ENCODE assay signal across 8 cellular contexts in genomic region chr12:91778091-91778819, GRCh38.
DNase-seq lines count a peak whose midpoint lies in the region; ATAC-seq, FAIRE-seq and TF ChIP-seq lines count a peak whose summit lies in the region.

No MANE protein-coding gene starts in this region.

- H2AFZ ChIP-seq in IMR-90 (replicated peaks; ENCODE audit: low read length, poor library complexity) = no peak overlapping the region

- H3K4me3 ChIP-seq in IMR-90 (ENCODE audit: insufficient read depth, low read depth, low read length) (no peak overlapping the region), transverse colon (no peak overlapping the region)

- TF ChIP-seq RAD21 in IMR-90 (IDR thresholded peaks at IDR 0.05; ENCODE audit: low read length) = no peak

- H3K36me3 ChIP-seq in IMR-90 (ENCODE audit: control insufficient read depth, insufficient read depth, low read length) (no peaks in the 10 kb centered on the region), transverse colon (no peaks in the 10 kb centered on the region)

- H3K9ac ChIP-seq in IMR-90 (ENCODE audit: low read depth, low read length) = no peak overlapping the region

- no peak overlapping the region for H2AK5ac ChIP-seq in IMR-90 (ENCODE audit: low read depth, low read length)

- no peak overlapping the region for H2BK120ac ChIP-seq in IMR-90 (ENCODE audit: low read depth, low read length)

- no TSS peak for BruUV-seq in IMR-90 (replicated peaks; lab: Mats Ljungman, UMichigan)

- TF ChIP-seq EP300 in transverse colon (IDR thresholded peaks at IDR 0.05; ENCODE audit: low read depth) = no peak

- H3K27ac Mint-ChIP-seq in immature natural killer cell = peak overlapping the region in 1 of 6 donors; percentile 54

- no CpG with 5 or more reads among the region's 3 CpGs for WGBS in IMR-90 (ENCODE audit: extremely low coverage in 2 of 2, insufficient read length in 1 of 2), 2 experiments
- WGBS in transverse colon (ENCODE audit: low coverage in 1 of 2), 2 donors = 14 to 25% methylated on average over 3 of the region's 3 CpGs

- H3K18ac ChIP-seq in IMR-90 (ENCODE audit: low read depth, low read length) = no peak overlapping the region

- peak; percentile 53 for FAIRE-seq in endometrium (lab: Jason Lieb, UNC)

- POLR2A ChIA-PET in IMR-90 (lab: Charles Lee; ENCODE audit: unreplicated experiment) = no interaction called here

- no peak overlapping the region for H3K14ac ChIP-seq in IMR-90 (replicated peaks; ENCODE audit: low read depth, low read length)

- peak; percentile 60 for ATAC-seq in GM21367 (IDR thresholded peaks at IDR 0.05; ENCODE audit: unreplicated experiment)
- ATAC-seq in IMR-90 (ENCODE audit: low read depth) = peak; percentile 22; the same call in 1 of the 2 replicates

- H3K4me1 ChIP-seq in IMR-90 (ENCODE audit: control insufficient read depth, insufficient read depth, low read length) (peaks cover 9% of the 10 kb centered on the region), transverse colon (peaks cover 4 to 21% (median 10%) of the 10 kb centered on the region in 4 donors)

- no peak overlapping the region for H2BK20ac ChIP-seq in IMR-90 (ENCODE audit: low read depth, low read length)

- peaks cover 2% of the 10 kb centered on the region; the same call in 1 of the 2 replicates for H3K9me1 ChIP-seq in IMR-90 (ENCODE audit: insufficient read depth, low read length)

- no peaks in the 10 kb centered on the region for H3K79me1 ChIP-seq in IMR-90 (ENCODE audit: low read depth in 1 of 2, low read length in 2 of 2)

- H4K91ac ChIP-seq in IMR-90 (ENCODE audit: insufficient read depth, low read depth, low read length) = no peak overlapping the region

- H4K20me1 ChIP-seq in IMR-90 (ENCODE audit: insufficient read depth, low read length) = no peaks in the 10 kb centered on the region

- no peak overlapping the region for H3K23ac ChIP-seq in IMR-90 (ENCODE audit: low read depth, low read length)

- no peaks in the 10 kb centered on the region for H3K36me3 Mint-ChIP-seq in immature natural killer cell

- peaks cover under 1% of the 10 kb centered on the region; the same call in 1 of the 2 replicates for H3K27me3 ChIP-seq in IMR-90 (ENCODE audit: control insufficient read depth, insufficient read depth, low read length)
- no peaks in the 10 kb centered on the region for H3K27me3 ChIP-seq in transverse colon

- TF ChIP-seq CTCF in IMR-90 (conservative IDR thresholded peaks at IDR 0.05; ENCODE audit: low read depth, low read length) = no peak
- TF ChIP-seq CTCF in transverse colon (IDR thresholded peaks at IDR 0.05) = no peak

- no peak overlapping the region for H4K5ac ChIP-seq in IMR-90 (ENCODE audit: low read depth, low read length)

- no peak overlapping the region for H2BK5ac ChIP-seq in IMR-90 (ENCODE audit: low read depth, low read length, poor library complexity, severe bottlenecking)

- TF ChIP-seq POLR2A in IMR-90 (IDR thresholded peaks at IDR 0.05; ENCODE audit: low read depth, low read length) = no peak
- TF ChIP-seq POLR2A in transverse colon (IDR thresholded peaks at IDR 0.05) = no peak
- no peak for TF ChIP-seq POLR2A in erythroblast (IDR thresholded peaks at IDR 0.05; ENCODE audit: low read length)

- in situ Hi-C loops in IMR-90 (cut with MboI; ENCODE audit: low sequenced_read_pairs) (no loop called here), transverse colon (cut with MboI; ENCODE audit: low pct_ligation_motif_present in 1 of 4, low pct_unique_long_range_greater_than_20kb in 1 of 4, low sequenced_read_pairs in 3 of 4) (no loop called here)

- dilution Hi-C loops in IMR-90 (cut with HindIII; ENCODE audit: low sequenced_read_pairs, unreplicated experiment) = no loop called here

- H3K4me3 Mint-ChIP-seq in immature natural killer cell = peak overlapping the region in 1 of 5 donors; percentile 68

- no peak overlapping the region for H2AK9ac ChIP-seq in IMR-90 (replicated peaks; ENCODE audit: low read depth, low read length, poor library complexity)

- H4K8ac ChIP-seq in IMR-90 (ENCODE audit: low read depth in 2 of 2, low read length in 2 of 2) = no peak overlapping the region

- no peak overlapping the region for H3K4me2 ChIP-seq in IMR-90 (ENCODE audit: low read depth, low read length)

- peaks cover 0 to 6% (median 6%) of the 10 kb centered on the region in 3 donors for H3K27me3 Mint-ChIP-seq in immature natural killer cell (ENCODE audit: low read depth in 3 of 3)

- no peaks in the 10 kb centered on the region for H3K9me3 Mint-ChIP-seq in immature natural killer cell

- DNase-seq in DMS153 (lab: John Stamatoyannopoulos, UW) (peak; percentile 11), IMR-90 (peak; percentile 13), transverse colon (no peak), immature natural killer cell (no peak), cortex of kidney (lab: John Stamatoyannopoulos, UW) (no peak), erythroblast (lab: John Stamatoyannopoulos, UW) (no peak)

- no peak overlapping the region for H3K4ac ChIP-seq in IMR-90 (ENCODE audit: low read depth, low read length)

- H3K9me3 ChIP-seq in IMR-90 (ENCODE audit: control insufficient read depth, insufficient read depth, low read length) (no peaks in the 10 kb centered on the region), transverse colon (no peaks in the 10 kb centered on the region)

- H3K4me1 Mint-ChIP-seq in immature natural killer cell = peaks cover 9 to 13% of the 10 kb centered on the region in 2 donors

- intact Hi-C loops in IMR-90 (cut with micrococcal nuclease) (loop anchor here (10.0 kb wide), 1 partner anchor 393 kb away; no protein-coding TSS in a partner anchor), transverse colon (cut with DNase I; ENCODE audit: low total_unique reads) (no loop called here)

- no peak overlapping the region for H3K56ac ChIP-seq in IMR-90 (ENCODE audit: extremely low read depth, insufficient read depth, low read length)

- no peak overlapping the region for H2BK15ac ChIP-seq in IMR-90 (ENCODE audit: low read depth, low read length)

- H3K27ac ChIP-seq in IMR-90 (ENCODE audit: insufficient read depth, low read length) (no peak overlapping the region), transverse colon (peak overlapping the region; percentile 56 to 74 (median 68))

- CTCF ChIA-PET in IMR-90 (lab: Yijun Ruan, JAX) = interaction anchor here (0.6 to 1.6 kb wide), 3 partner anchors 34 to 203 kb away, joined by 3 to 5 read pairs (median 4); no protein-coding TSS in a partner anchor

TF ChIP-seq in IMR-90, 13 proteins besides CTCF, POLR2A, EP300 and RAD21:
- TF ChIP-seq RFX5 (IDR thresholded peaks at IDR 0.05; ENCODE audit: low read depth, low read length) (no peak), CEBPB (IDR thresholded peaks at IDR 0.05; ENCODE audit: low read depth, low read length) (no peak), RCOR1 (IDR thresholded peaks at IDR 0.05; ENCODE audit: insufficient replicate concordance, low read length) (no peak), MXI1 (IDR thresholded peaks at IDR 0.05; ENCODE audit: borderline replicate concordance, low read depth, low read length) (no peak), ELK1 (IDR thresholded peaks at IDR 0.05; ENCODE audit: borderline replicate concordance, low read depth, low read length) (no peak), MAZ (IDR thresholded peaks at IDR 0.05; ENCODE audit: borderline replicate concordance, low read depth, low read length) (no peak), NFE2L2 (IDR thresholded peaks at IDR 0.05; ENCODE audit: low read depth, low read length) (no peak), CHD1 (IDR thresholded peaks at IDR 0.05; ENCODE audit: low read depth, low read length) (no peak), BHLHE40 (IDR thresholded peaks at IDR 0.05; ENCODE audit: low read depth, low read length) (no peak), USF2 (IDR thresholded peaks at IDR 0.05; ENCODE audit: low read depth, low read length) (no peak), MAFK (IDR thresholded peaks at IDR 0.05; ENCODE audit: low read depth, low read length) (no peak), SMC3 (IDR thresholded peaks at IDR 0.05; ENCODE audit: low read depth, low read length) (no peak), FOS (IDR thresholded peaks at IDR 0.05; ENCODE audit: low read depth, low read length) (no peak)

Comparison
In these comparisons a context has a peak if more than half of its experiments do, and no peak if none do; other contexts are left out.
1. DNase-seq: peak in DMS153 (single experiment) and IMR-90 (single experiment); none in transverse colon (single experiment), immature natural killer cell (0 of 3), cortex of kidney (single experiment) and erythroblast (0 of 2).